ENCODE assay signal across 18 cellular contexts in genomic region chr19:45953676-45954075, GRCh38. TPM values are rescaled to one million over a fixed set of nuclear protein-coding genes. Genes with fewer than 3 reads are reported as not detected.
A peak's percentile ranks its signal among the peaks of the same experiment; 100 is the strongest.
DNase-seq lines count a peak whose midpoint lies in the region; ATAC-seq and TF ChIP-seq lines count a peak whose summit lies in the region.
"Had no signal": no experiment of that assay in that cellular context is flagged by ENCODE, and none has a peak within 500 bp of the region (broad histone marks: within the 10 kb centered on the region; RNA-seq: fewer than 3 reads in every experiment).

No MANE protein-coding gene starts in this region.

- H3K4me1 ChIP-seq in BLaER1 (peaks cover 59% of the 10 kb centered on the region), HUES64 (ENCODE audit: insufficient read depth, low read length) (peaks cover 3% of the 10 kb centered on the region; the same call in 1 of the 2 replicates), lower lobe of right lung (peaks cover 33% of the 10 kb centered on the region)
- H3K4me1 ChIP-seq: SJCRH30 had no signal

- DNase-seq in lower lobe of right lung (no peak), NCI-H1105 treated with DMSO at 0.1 percent for 48 hours (lab: John Stamatoyannopoulos, UW) (no peak), NCI-H187 treated with DMSO at 0.1 percent for 48 hours (lab: John Stamatoyannopoulos, UW) (no peak), brain microvascular endothelial cell (no peak)
- DNase-seq: activated CD4-positive, alpha-beta T cell treated with anti-CD3 and anti-CD28 coated beads, Interleukin-2, amount 50 U/mL, for 1 hour; activated T-cell treated with anti-CD3 and anti-CD28 coated beads, Interleukin-2, amount 50 U/mL, for 4 hours; midbrain; NCI-H187; NCI-H510A treated with DMSO at 0.1 percent for 48 hours; SJCRH30; T-helper 9 cell had no signal

- peak overlapping the region; percentile 85 to 99 (median 93) for H3K27ac Mint-ChIP-seq in brain

- ATAC-seq in lower lobe of right lung (no peak), GM21717 (IDR thresholded peaks at IDR 0.05; ENCODE audit: unreplicated experiment) (no peak)

- peak overlapping the region; percentile 53 for H3K4me2 ChIP-seq in BLaER1

- 94% methylated on average over 8 of the region's 8 CpGs for WGBS in HUES64

- no peaks in the 10 kb centered on the region for H3K27me3 Mint-ChIP-seq in brain

- H3K36me3 ChIP-seq in BLaER1 = peaks cover 21% of the 10 kb centered on the region; the same call in 1 of the 2 replicates
- H3K36me3 ChIP-seq in HUES64 (ENCODE audit: insufficient read depth, low read length) = no peaks in the 10 kb centered on the region; the same call in 1 of the 2 replicates
- H3K36me3 ChIP-seq in lower lobe of right lung = peaks cover 16% of the 10 kb centered on the region
- no peaks in the 10 kb centered on the region for H3K36me3 ChIP-seq in brain microvascular endothelial cell (replicated peaks)
- H3K36me3 ChIP-seq: SJCRH30 had no signal

- H3K4me3 Mint-ChIP-seq in brain = peak overlapping the region; percentile 50 to 74 (median 68)

- intact Hi-C loops in lower lobe of right lung (cut with DNase I) = no loop called here

- peaks cover 39% of the 10 kb centered on the region for H3K4me1 Mint-ChIP-seq in brain

- in situ Hi-C loops in brain microvascular endothelial cell (cut with HindIII; ENCODE audit: low pct_ligation_motif_present, low sequenced_read_pairs) = no loop called here

- H3K9me3 ChIP-seq in BLaER1 (no peaks in the 10 kb centered on the region), HUES64 (ENCODE audit: insufficient read depth, low read depth, low read length) (no peaks in the 10 kb centered on the region), lower lobe of right lung (no peaks in the 10 kb centered on the region)
- H3K9me3 ChIP-seq: SJCRH30 had no signal

- peaks cover 52% of the 10 kb centered on the region for H3K36me3 Mint-ChIP-seq in brain

- H3K4me3 ChIP-seq in BLaER1 = no peak overlapping the region
- peak overlapping the region; percentile 67 for H3K4me3 ChIP-seq in HUES64 (ENCODE audit: low read length)
- no peak overlapping the region for H3K4me3 ChIP-seq in lower lobe of right lung
- no peak overlapping the region for H3K4me3 ChIP-seq in brain microvascular endothelial cell (ENCODE audit: low read depth, low read length)
- H3K4me3 ChIP-seq: SJCRH30 had no signal

- no peaks in the 10 kb centered on the region for H3K27me3 ChIP-seq in BLaER1
- no peaks in the 10 kb centered on the region for H3K27me3 ChIP-seq in HUES64 (ENCODE audit: insufficient read depth, low read length)
- peaks cover 35% of the 10 kb centered on the region for H3K27me3 ChIP-seq in lower lobe of right lung (ENCODE audit: low read depth)
- H3K27me3 ChIP-seq in brain microvascular endothelial cell (replicated peaks) = no peaks in the 10 kb centered on the region
- H3K27me3 ChIP-seq: SJCRH30 had no signal

- no peaks in the 10 kb centered on the region for H4K20me1 ChIP-seq in BLaER1

- TF ChIP-seq CTCF in brain (conservative IDR thresholded peaks at IDR 0.05) = no peak
- TF ChIP-seq CTCF in lower lobe of right lung (IDR thresholded peaks at IDR 0.05) = no peak
- TF ChIP-seq CTCF in brain microvascular endothelial cell (IDR thresholded peaks at IDR 0.05; ENCODE audit: low read depth, low read length, missing control alignments) = no peak

- H3K9ac ChIP-seq in BLaER1 = no peak overlapping the region
- H3K9ac ChIP-seq in HUES64 (ENCODE audit: low read depth, low read length) = no peak overlapping the region

- no peak overlapping the region for H3K27ac ChIP-seq in BLaER1
- peak overlapping the region; percentile 33; the same call in 1 of the 2 replicates for H3K27ac ChIP-seq in HUES64 (ENCODE audit: low read depth, low read length)
- H3K27ac ChIP-seq in lower lobe of right lung = peak overlapping the region; percentile 13
- no peak overlapping the region for H3K27ac ChIP-seq in brain microvascular endothelial cell
- H3K27ac ChIP-seq: SJCRH30 had no signal

- peaks cover 0 to 3% (median 0%) of the 10 kb centered on the region in 5 experiments for H3K9me3 Mint-ChIP-seq in brain
- H3K9me3 Mint-ChIP-seq: activated T-cell treated with anti-CD3 and anti-CD28 coated beads, Interleukin-2, amount 50 U/mL, for 4 hours had no signal

RNA-seq across cellular contexts. Expression of gene NOVA2, which starts 20.0 kb away (rescaled TPM):
- polyA plus RNA-seq in HUES64 (2013, experiment 1 of 2) = 5.9 TPM
- polyA plus RNA-seq in HUES64 (2013, experiment 2 of 2) = 7.9 TPM
- polyA plus RNA-seq in brain (ENCODE audit: insufficient read depth, low read depth, low replicate concordance) = 13.0 TPM
- total RNA-seq in lower lobe of right lung = 18.8 TPM
- total RNA-seq: activated T-cell treated with anti-CD3 and anti-CD28 coated beads, Interleukin-2, amount 50 U/mL, for 4 hours; osteoblast had no signal

RNA-seq across cellular contexts. Expression of gene NANOS2, which starts 39.1 kb away (rescaled TPM):
- not detected for polyA plus RNA-seq in HUES64 (2013, experiment 1 of 2)
- 0.19 TPM for polyA plus RNA-seq in HUES64 (2013, experiment 2 of 2)
- polyA plus RNA-seq in brain (ENCODE audit: insufficient read depth, low read depth, low replicate concordance) = not detected
- total RNA-seq in lower lobe of right lung = not detected
- total RNA-seq: activated naive CD4-positive, alpha-beta T cell treated with anti-CD3 and anti-CD28 coated beads, Interleukin-2, amount 50 U/mL, for 72 hours; activated T-cell treated with anti-CD3 and anti-CD28 coated beads, Interleukin-2, amount 50 U/mL, for 4 hours; kidney epithelial cell; osteoblast; SJCRH30 had no signal

RNA-seq across cellular contexts. Expression of gene CCDC61, which starts 41.6 kb away (rescaled TPM):
- polyA plus RNA-seq in HUES64 (2013, experiment 1 of 2) = 4.3 TPM
- polyA plus RNA-seq in HUES64 (2013, experiment 2 of 2) = 6.0 TPM
- polyA plus RNA-seq in brain (ENCODE audit: insufficient read depth, low read depth, low replicate concordance) = 7.2 TPM
- 16.3 TPM for total RNA-seq in lower lobe of right lung

RNA-seq across cellular contexts. Expression of gene MYPOP, which starts 51.3 kb away (rescaled TPM):
- polyA plus RNA-seq in HUES64 (2013, experiment 1 of 2) = 6.8 TPM
- 6.0 TPM for polyA plus RNA-seq in HUES64 (2013, experiment 2 of 2)
- 14.1 TPM for polyA plus RNA-seq in brain (ENCODE audit: insufficient read depth, low read depth, low replicate concordance)
- 7.5 TPM for total RNA-seq in lower lobe of right lung

Comparison
In these comparisons a context has a peak if more than half of its experiments do, and no peak if none do; other contexts are left out.
1. H3K27ac ChIP-seq: peak in HUES64 (single experiment) and lower lobe of right lung (single experiment); none in BLaER1 (single experiment) and brain microvascular endothelial cell (single experiment).